9 cellular contexts compared by ENCODE assay signal in the genomic region with DNA sequence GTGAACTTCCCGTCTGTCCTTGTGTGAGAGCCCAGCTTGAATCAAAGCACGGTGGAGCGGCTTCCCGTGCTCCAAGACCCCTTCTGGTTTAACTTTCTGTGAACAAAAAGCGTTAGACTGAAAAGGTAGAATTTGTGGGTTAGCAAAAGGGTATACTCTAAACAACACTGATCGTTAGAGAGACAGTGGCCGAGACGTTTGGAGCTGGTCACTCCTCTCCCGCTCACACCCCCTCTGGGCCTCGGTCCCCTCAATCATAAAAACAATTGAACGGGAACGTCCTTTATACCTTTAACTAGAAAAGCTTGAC. TPM values are rescaled to one million over a fixed set of nuclear protein-coding genes. Genes with fewer than 3 reads are reported as not detected.
DNase-seq lines count a peak whose midpoint lies in the region; ATAC-seq and TF ChIP-seq lines count a peak whose summit lies in the region.
"Had no signal": no experiment of that assay in that cellular context is flagged by ENCODE, and none has a peak within 500 bp of the region (broad histone marks: within the 10 kb centered on the region; RNA-seq: fewer than 3 reads in every experiment).

No MANE protein-coding gene starts in this region.

- intact Hi-C loops in right cardiac atrium (cut with DNase I): loop anchor here in 1 of 4 donors (10.0 kb wide), 1 partner anchor 112 kb away; a partner anchor contains a TSS

- peaks cover 31% of the 10 kb centered on the region for H3K36me3 Mint-ChIP-seq in activated CD4-positive, alpha-beta memory T cell treated with anti-CD3 and anti-CD28 coated beads, Interleukin-2, amount 10 ng/mL, durations not matched to agents 7 days and 5 days (ENCODE audit: low read depth)
- H3K36me3 Mint-ChIP-seq in stimulated activated memory B cell treated with anti-CD40 and anti-IgM and Interleukin-4, amounts not matched to agents 10 μg/mL and 1 μg/mL and 100 μg/mL, for 72 hours: peaks cover 28% of the 10 kb centered on the region

- H3K36me3 ChIP-seq in HEK293 (ENCODE audit: control insufficient read depth in 2 of 2, insufficient read depth in 1 of 2, low read length in 2 of 2): peaks cover 25 to 45% of the 10 kb centered on the region in 2 experiments

- H3K4me3 ChIP-seq in HEK293 (ENCODE audit: low read depth, low read length) (peak overlapping the region; percentile 91), right cardiac atrium (ENCODE audit: low read length) (peak overlapping the region; percentile 91)

- H3K27ac ChIP-seq in HEK293 (ENCODE audit: extremely low read depth, low read depth, low read length) (peak overlapping the region; percentile 59), right cardiac atrium (ENCODE audit: low read length) (peak overlapping the region; percentile 61)

- no peaks in the 10 kb centered on the region for H3K27me3 Mint-ChIP-seq in activated CD4-positive, alpha-beta memory T cell treated with anti-CD3 and anti-CD28 coated beads, Interleukin-2, amount 10 ng/mL, durations not matched to agents 7 days and 5 days
- H3K27me3 Mint-ChIP-seq in stimulated activated memory B cell treated with anti-CD40 and anti-IgM and Interleukin-4, amounts not matched to agents 10 μg/mL and 1 μg/mL and 100 μg/mL, for 72 hours: no peaks in the 10 kb centered on the region

- H3K27me3 ChIP-seq in right cardiac atrium (ENCODE audit: control insufficient read depth, insufficient read depth): no peaks in the 10 kb centered on the region

- WGBS in right cardiac atrium: under 1% methylated on average over 12 of the region's 12 CpGs

- peak in 1 of 2 donors; percentile 11 for ATAC-seq in right cardiac atrium
- ATAC-seq in stimulated activated memory B cell treated with anti-CD40 and anti-IgM and Interleukin-4, amounts not matched to agents 10 μg/mL and 1 μg/mL and 100 μg/mL, for 72 hours: no peak
- ATAC-seq in GM18517 (IDR thresholded peaks at IDR 0.05; ENCODE audit: unreplicated experiment): no peak
- no peak for ATAC-seq in HG03196 (IDR thresholded peaks at IDR 0.05; ENCODE audit: unreplicated experiment)

- H3K4me1 ChIP-seq in HEK293 (ENCODE audit: control insufficient read depth, insufficient read depth, low read length) (no peaks in the 10 kb centered on the region), right cardiac atrium (ENCODE audit: control insufficient read depth, insufficient read depth, low read length) (peaks cover 2% of the 10 kb centered on the region)

- H3K4me3 Mint-ChIP-seq in activated CD4-positive, alpha-beta memory T cell treated with anti-CD3 and anti-CD28 coated beads, Interleukin-2, amount 10 ng/mL, durations not matched to agents 7 days and 5 days: peak overlapping the region; percentile 91
- H3K4me3 Mint-ChIP-seq in stimulated activated memory B cell treated with anti-CD40 and anti-IgM and Interleukin-4, amounts not matched to agents 10 μg/mL and 1 μg/mL and 100 μg/mL, for 72 hours: peak overlapping the region; percentile 87

- no peak for DNase-seq in activated CD4-positive, alpha-beta memory T cell treated with anti-CD3 and anti-CD28 coated beads, Interleukin-2, amount 10 ng/mL, durations not matched to agents 7 days and 5 days
- DNase-seq in right cardiac atrium (no peak), iPS-NIHi11 (ENCODE audit: low spot score) (no peak)
- no peak for DNase-seq in activated CD4-positive, alpha-beta T cell treated with anti-CD3 and anti-CD28 coated beads for 4 hours

- peaks cover 22% of the 10 kb centered on the region for H3K4me1 Mint-ChIP-seq in activated CD4-positive, alpha-beta memory T cell treated with anti-CD3 and anti-CD28 coated beads, Interleukin-2, amount 10 ng/mL, durations not matched to agents 7 days and 5 days
- H3K4me1 Mint-ChIP-seq in stimulated activated memory B cell treated with anti-CD40 and anti-IgM and Interleukin-4, amounts not matched to agents 10 μg/mL and 1 μg/mL and 100 μg/mL, for 72 hours: peaks cover 25% of the 10 kb centered on the region

- H3K9me3 ChIP-seq in HEK293 (ENCODE audit: control insufficient read depth, insufficient read depth, low read depth, low read length) (no peaks in the 10 kb centered on the region), right cardiac atrium (ENCODE audit: control insufficient read depth, low read length) (no peaks in the 10 kb centered on the region)

- POLR2A ChIA-PET in HEK293 (lab: Yijun Ruan, JAX): interaction anchor here (1.2 kb wide), 1 partner anchor 20 kb away, joined by 3 read pairs; no protein-coding TSS in a partner anchor
- POLR2A ChIA-PET in activated CD4-positive, alpha-beta memory T cell treated with anti-CD3 and anti-CD28 coated beads, Interleukin-2, amount 10 ng/mL, durations not matched to agents 7 days and 5 days (lab: Charles Lee): interaction anchor here (1.0 to 3.1 kb wide), 9 partner anchors 8 to 115 kb away, joined by 3 to 19 read pairs (median 5); no protein-coding TSS in a partner anchor

- CTCF ChIA-PET in HEK293 (lab: Yijun Ruan, JAX): interaction anchor here (0.7 to 1.6 kb wide), 3 partner anchors 9 to 70 kb away, joined by 3 to 5 read pairs (median 4); no protein-coding TSS in a partner anchor
- CTCF ChIA-PET in activated CD4-positive, alpha-beta memory T cell treated with anti-CD3 and anti-CD28 coated beads, Interleukin-2, amount 10 ng/mL, durations not matched to agents 7 days and 5 days (lab: Charles Lee): interaction anchor here (0.7 to 1.8 kb wide), 7 partner anchors 8 to 117 kb away, joined by 3 to 8 read pairs (median 5); no protein-coding TSS in a partner anchor

- H3K9me3 Mint-ChIP-seq in activated CD4-positive, alpha-beta memory T cell treated with anti-CD3 and anti-CD28 coated beads, Interleukin-2, amount 10 ng/mL, durations not matched to agents 7 days and 5 days: no peaks in the 10 kb centered on the region
- no peaks in the 10 kb centered on the region for H3K9me3 Mint-ChIP-seq in stimulated activated memory B cell treated with anti-CD40 and anti-IgM and Interleukin-4, amounts not matched to agents 10 μg/mL and 1 μg/mL and 100 μg/mL, for 72 hours

- H3K27ac Mint-ChIP-seq in activated CD4-positive, alpha-beta memory T cell treated with anti-CD3 and anti-CD28 coated beads, Interleukin-2, amount 10 ng/mL, durations not matched to agents 7 days and 5 days: peak overlapping the region; percentile 77
- peak overlapping the region; percentile 86 for H3K27ac Mint-ChIP-seq in stimulated activated memory B cell treated with anti-CD40 and anti-IgM and Interleukin-4, amounts not matched to agents 10 μg/mL and 1 μg/mL and 100 μg/mL, for 72 hours

- no peak for TF ChIP-seq CTCF in HEK293 (tag by site-specific recombination; IDR thresholded peaks at IDR 0.05)

TF ChIP-seq in HEK293, 187 proteins besides CTCF, POLR2A, EP300 and RAD21:
- TF ChIP-seq, protein P1, sequence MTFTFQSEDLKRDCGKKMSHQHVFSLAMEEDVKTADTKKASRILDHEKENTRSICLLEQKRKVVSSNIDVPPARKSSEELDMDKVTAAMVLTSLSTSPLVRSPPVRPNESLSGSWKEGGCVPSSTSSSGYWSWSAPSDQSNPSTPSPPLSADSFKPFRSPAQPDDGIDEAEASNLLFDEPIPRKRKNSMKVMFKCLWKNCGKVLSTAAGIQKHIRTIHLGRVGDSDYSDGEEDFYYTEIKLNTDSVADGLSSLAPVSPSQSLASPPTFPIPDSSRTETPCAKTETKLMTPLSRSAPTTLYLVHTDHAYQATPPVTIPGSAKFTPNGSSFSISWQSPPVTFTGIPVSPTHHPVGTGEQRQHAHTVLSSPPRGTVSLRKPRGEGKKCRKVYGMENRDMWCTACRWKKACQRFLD (tag by site-specific recombination; IDR thresholded peaks at IDR 0.05): no peak
- TF ChIP-seq YY1 (tag by site-specific recombination; IDR thresholded peaks at IDR 0.05): no peak
- no peak for TF ChIP-seq ZNF658 (tag by site-specific recombination; IDR thresholded peaks at IDR 0.05)
- TF ChIP-seq, protein P2, sequence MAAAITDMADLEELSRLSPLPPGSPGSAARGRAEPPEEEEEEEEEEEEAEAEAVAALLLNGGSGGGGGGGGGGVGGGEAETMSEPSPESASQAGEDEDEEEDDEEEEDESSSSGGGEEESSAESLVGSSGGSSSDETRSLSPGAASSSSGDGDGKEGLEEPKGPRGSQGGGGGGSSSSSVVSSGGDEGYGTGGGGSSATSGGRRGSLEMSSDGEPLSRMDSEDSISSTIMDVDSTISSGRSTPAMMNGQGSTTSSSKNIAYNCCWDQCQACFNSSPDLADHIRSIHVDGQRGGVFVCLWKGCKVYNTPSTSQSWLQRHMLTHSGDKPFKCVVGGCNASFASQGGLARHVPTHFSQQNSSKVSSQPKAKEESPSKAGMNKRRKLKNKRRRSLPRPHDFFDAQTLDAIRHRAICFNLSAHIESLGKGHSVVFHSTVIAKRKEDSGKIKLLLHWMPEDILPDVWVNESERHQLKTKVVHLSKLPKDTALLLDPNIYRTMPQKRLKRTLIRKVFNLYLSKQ (tag by site-specific recombination; IDR thresholded peaks at IDR 0.05; ENCODE audit: borderline replicate concordance): no peak
- TF ChIP-seq ZNF747 (tag by site-specific recombination; IDR thresholded peaks at IDR 0.05): no peak
- TF ChIP-seq ZNF791 (tag by site-specific recombination; IDR thresholded peaks at IDR 0.05): no peak
- no peak for TF ChIP-seq ZNF157 (tag by site-specific recombination; IDR thresholded peaks at IDR 0.05)

RNA-seq across cellular contexts. Expression of a gene that starts 0.5 kb away (rescaled TPM):
- total RNA-seq in activated CD4-positive, alpha-beta memory T cell treated with anti-CD3 and anti-CD28 coated beads, Interleukin-2, amount 10 ng/mL, durations not matched to agents 7 days and 5 days: 10 to 100 TPM; 27.2 to 28.3 TPM
- 10 to 100 TPM; 14.6 to 20.5 (median 15.3) TPM for total RNA-seq in right cardiac atrium
- polyA plus RNA-seq in right cardiac atrium: 17.7 TPM

RNA-seq across cellular contexts. Expression of a gene that starts 36.7 kb away (rescaled TPM):
- 10 to 100 TPM; 59.5 to 61.9 TPM for total RNA-seq in activated CD4-positive, alpha-beta memory T cell treated with anti-CD3 and anti-CD28 coated beads, Interleukin-2, amount 10 ng/mL, durations not matched to agents 7 days and 5 days
- 1 to 10 TPM; 3.6 to 7.4 (median 4.8) TPM for total RNA-seq in right cardiac atrium
- polyA plus RNA-seq in right cardiac atrium: 2.9 TPM

RNA-seq across cellular contexts. Expression of a gene that starts 40.4 kb away (rescaled TPM):
- total RNA-seq in activated CD4-positive, alpha-beta memory T cell treated with anti-CD3 and anti-CD28 coated beads, Interleukin-2, amount 10 ng/mL, durations not matched to agents 7 days and 5 days: under 1 TPM in 1 of 2 experiments, not detected in 1; 0.13 TPM
- not detected for total RNA-seq in right cardiac atrium
- polyA plus RNA-seq in right cardiac atrium: 0.18 TPM
- total RNA-seq: subcutaneous adipose tissue had no signal

Comparison
In these comparisons a context has a peak if more than half of its experiments do, and no peak if none do; other contexts are left out.
1. RNA of a gene that starts 36.7 kb away (total RNA-seq): 59.5 to 61.9 TPM in activated CD4-positive, alpha-beta memory T cell treated with anti-CD3 and anti-CD28 coated beads, Interleukin-2, amount 10 ng/mL, durations not matched to agents 7 days and 5 days; 3.6 to 7.4 TPM in right cardiac atrium; every median in the first group is over 4 times any median in the second.